In the genomic region with DNA sequence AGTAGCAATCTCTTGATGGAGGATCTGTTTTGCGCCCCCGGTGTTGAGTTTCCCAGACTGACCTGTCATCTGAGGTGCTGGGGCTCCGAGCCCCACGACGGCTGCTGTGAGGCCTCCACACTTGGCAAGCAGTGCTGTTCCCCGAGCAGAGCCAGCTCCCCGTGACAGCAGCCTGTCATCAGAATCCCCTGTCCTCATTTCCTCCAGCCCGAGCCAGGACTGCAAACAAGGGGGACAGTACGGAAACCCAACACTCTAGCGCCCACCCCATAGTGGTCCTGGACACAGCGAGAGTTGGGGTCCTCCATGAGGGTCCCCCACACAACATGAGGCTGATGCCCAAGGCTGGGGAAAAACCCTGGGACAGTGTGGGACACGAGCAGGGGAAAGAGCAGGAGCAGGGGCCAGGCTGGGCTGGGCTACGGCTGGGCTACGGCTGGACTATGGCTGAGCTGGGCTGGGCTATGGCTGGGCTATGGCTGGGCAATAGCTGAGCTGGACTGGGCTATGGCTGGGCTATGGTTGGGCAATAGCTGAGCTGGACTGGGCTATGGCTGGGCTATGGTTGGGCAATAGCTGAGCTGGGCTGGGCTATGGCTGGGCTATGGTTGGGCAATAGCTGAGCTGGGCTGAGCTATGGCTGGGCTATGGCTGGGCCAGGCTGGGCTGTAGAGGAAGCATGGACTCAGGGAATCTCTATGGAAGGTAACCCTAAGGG, we compare ENCODE assay signal across 11 cellular contexts. TPM values are rescaled to one million over a fixed set of nuclear protein-coding genes. Genes with fewer than 3 reads are reported as not detected.
A peak's percentile ranks its signal among the peaks of the same experiment; 100 is the strongest.
DNase-seq lines count a peak whose midpoint lies in the region; ATAC-seq, FAIRE-seq and TF ChIP-seq lines count a peak whose summit lies in the region.
"Had no signal": no experiment of that assay in that cellular context is flagged by ENCODE, and none has a peak within 500 bp of the region (broad histone marks: within the 10 kb centered on the region; RNA-seq: fewer than 3 reads in every experiment).

No MANE protein-coding gene starts in this region.

- peak overlapping the region; percentile 85 for H4K8ac ChIP-seq in mesenchymal stem cell (ENCODE audit: low read length)

- H3K27me3 ChIP-seq in MG63 (no peaks in the 10 kb centered on the region), mesenchymal stem cell (ENCODE audit: control insufficient read depth in 1 of 2, insufficient read depth in 1 of 2, low read length in 2 of 2) (no peaks in the 10 kb centered on the region)

- H2BK5ac ChIP-seq in mesenchymal stem cell (ENCODE audit: low read depth, low read length, poor library complexity, severe bottlenecking), result no peak overlapping the region

- H3K14ac ChIP-seq in mesenchymal stem cell (ENCODE audit: low read length in 2 of 2), result peak overlapping the region in 1 of 2 experiments; percentile 44

- peak overlapping the region; percentile 67 for H3K9ac ChIP-seq in mesenchymal stem cell (ENCODE audit: low read length)
- H3K9ac ChIP-seq: SK-N-SH had no signal

- H3K4me3 ChIP-seq in MG63, result no peak overlapping the region
- no peak overlapping the region for H3K4me3 ChIP-seq in epithelial cell of esophagus (ENCODE audit: low read length)
- H3K4me3 ChIP-seq in mesenchymal stem cell (ENCODE audit: insufficient read depth in 1 of 2, low read depth in 1 of 2, low read length in 2 of 2), result peak overlapping the region in 1 of 2 experiments; percentile 62

- no peak overlapping the region for H3K27ac ChIP-seq in mesenchymal stem cell (ENCODE audit: low read length, poor library complexity, severe bottlenecking)

- H3K9me3 ChIP-seq in MG63 (no peaks in the 10 kb centered on the region), mesenchymal stem cell (ENCODE audit: control insufficient read depth, low read length) (no peaks in the 10 kb centered on the region)
- H3K9me3 ChIP-seq: SK-N-SH had no signal

- H3K23ac ChIP-seq in mesenchymal stem cell (ENCODE audit: low read length in 2 of 2), result no peak overlapping the region

- peaks cover 29% of the 10 kb centered on the region for H3K4me1 ChIP-seq in mesenchymal stem cell (ENCODE audit: control insufficient read depth, insufficient read depth, low read depth, low read length)

- H3K4ac ChIP-seq in mesenchymal stem cell (ENCODE audit: low read depth in 1 of 2, low read length in 2 of 2), result peak overlapping the region in 1 of 2 experiments; percentile 28

- no peak for TF ChIP-seq CTCF in epithelial cell of esophagus (IDR thresholded peaks at IDR 0.05; ENCODE audit: insufficient read depth, low read depth, low read length, missing control alignments)

- 89% methylated on average over 14 of the region's 14 CpGs for WGBS in mesenchymal stem cell

- H2BK120ac ChIP-seq in mesenchymal stem cell (ENCODE audit: low read depth, low read length), result no peak overlapping the region

- H2BK15ac ChIP-seq in mesenchymal stem cell (ENCODE audit: low read depth, poor library complexity, severe bottlenecking), result no peak overlapping the region

- H3K4me2 ChIP-seq in mesenchymal stem cell (ENCODE audit: low read length, poor library complexity, severe bottlenecking), result no peak overlapping the region
- H3K4me2 ChIP-seq: SK-N-SH had no signal

- peak; percentile 74 for DNase-seq in AG20443 (ENCODE audit: low spot score)
- peak; percentile 73 for DNase-seq in MG63
- DNase-seq in epithelial cell of esophagus (ENCODE audit: low read depth), result peak; percentile 81
- DNase-seq in mesenchymal stem cell, result peak; percentile 83
- DNase-seq in RCC 7860 (ENCODE audit: low spot score), result no peak
- DNase-seq in stimulated activated naive CD8-positive, alpha-beta T cell treated with anti-CD3 and anti-CD28 coated beads, Interleukin-15, Interleukin-2, amounts not matched to agents 100 U/mL and 50 U/mL, for 24 hours, result no peak
- DNase-seq in stimulated activated CD4-positive, alpha-beta T cell treated with anti-CD3 and anti-CD28 coated beads, Interleukin-15, amount 100 ng/mL, for 24 hours, result no peak
- DNase-seq: activated CD4-positive, alpha-beta memory T cell treated with anti-CD3 and anti-CD28 coated beads, Interleukin-2, amount 10 ng/mL, durations not matched to agents 7 days and 5 days; CD8-positive, alpha-beta memory T cell; SK-N-SH had no signal

- H3K79me1 ChIP-seq in mesenchymal stem cell (replicated peaks; ENCODE audit: low read length, poor library complexity, severe bottlenecking), result no peaks in the 10 kb centered on the region

- H4K91ac ChIP-seq in mesenchymal stem cell (ENCODE audit: low read length), result peak overlapping the region; percentile 65

- no peak for FAIRE-seq in RCC 7860 (lab: Jason Lieb, UNC)

- no peak overlapping the region for H2AFZ ChIP-seq in mesenchymal stem cell (ENCODE audit: low read depth, low read length)

- H2BK12ac ChIP-seq in mesenchymal stem cell (ENCODE audit: low read length in 2 of 2), result peak overlapping the region; percentile 0 to 83

- no peak for ATAC-seq in HG03159 (IDR thresholded peaks at IDR 0.05; ENCODE audit: unreplicated experiment)
- no peak for ATAC-seq in stimulated activated naive CD8-positive, alpha-beta T cell treated with anti-CD3 and anti-CD28 coated beads, Interleukin-15, Interleukin-2, amounts not matched to agents 100 U/mL and 50 U/mL, for 24 hours

- H3K36me3 ChIP-seq in MG63 (no peaks in the 10 kb centered on the region), mesenchymal stem cell (ENCODE audit: control insufficient read depth in 1 of 2, insufficient read depth in 2 of 2, low read depth in 1 of 2, low read length in 2 of 2) (no peaks in the 10 kb centered on the region)

- no peak overlapping the region for H2AK5ac ChIP-seq in mesenchymal stem cell (ENCODE audit: low read length, severe bottlenecking)

- H3K18ac ChIP-seq in mesenchymal stem cell (ENCODE audit: low read depth in 1 of 2, low read length in 2 of 2), result peak overlapping the region; percentile 74 to 80

RNA-seq across cellular contexts. Expression of a gene that starts 1.5 kb away (rescaled TPM):
- total RNA-seq in MG63 (2014; rRNA removed; shearing (Covaris generic); ENCODE audit: low replicate concordance), result not detected in 2 replicates
- 0.58 TPM for polyA plus RNA-seq in mesenchymal stem cell (2013, experiment 1 of 2)
- polyA plus RNA-seq in mesenchymal stem cell (2013, experiment 2 of 2), result 0.52 TPM
- total RNA-seq: activated CD4-positive, alpha-beta memory T cell treated with anti-CD3 and anti-CD28 coated beads, Interleukin-2, amount 10 ng/mL, durations not matched to agents 7 days and 5 days; CD8-positive, alpha-beta memory T cell had no signal
- polyA plus RNA-seq: CD8-positive, alpha-beta memory T cell; SK-N-SH had no signal

RNA-seq across cellular contexts. Expression of a gene that starts 21.8 kb away (rescaled TPM):
- total RNA-seq in MG63 (2014; rRNA removed; shearing (Covaris generic); ENCODE audit: low replicate concordance), result 11.1 and 24.6 TPM in 2 replicates
- 2.3 TPM for polyA plus RNA-seq in mesenchymal stem cell (2013, experiment 1 of 2)
- 2.3 TPM for polyA plus RNA-seq in mesenchymal stem cell (2013, experiment 2 of 2)
- total RNA-seq: activated CD4-positive, alpha-beta memory T cell treated with anti-CD3 and anti-CD28 coated beads, Interleukin-2, amount 10 ng/mL, durations not matched to agents 7 days and 5 days had no signal
- polyA plus RNA-seq: CD8-positive, alpha-beta memory T cell had no signal

RNA-seq across cellular contexts. Expression of a gene that starts 36.8 kb away (rescaled TPM):
- 0.03 TPM in 1 of 2 replicates, not detected in the other for total RNA-seq in MG63 (2014; rRNA removed; shearing (Covaris generic); ENCODE audit: low replicate concordance)
- polyA plus RNA-seq in mesenchymal stem cell (2013, experiment 1 of 2), result 0.19 TPM
- polyA plus RNA-seq in mesenchymal stem cell (2013, experiment 2 of 2), result 0.32 TPM
- total RNA-seq: CD8-positive, alpha-beta memory T cell had no signal
- polyA plus RNA-seq: CD8-positive, alpha-beta memory T cell had no signal

Comparison
In these comparisons a context has a peak if more than half of its experiments do, and no peak if none do; other contexts are left out.
1. DNase-seq: peak in AG20443 (single experiment), MG63 (single experiment), epithelial cell of esophagus (single experiment) and mesenchymal stem cell (single experiment); none in RCC 7860 (single experiment), stimulated activated naive CD8-positive, alpha-beta T cell treated with anti-CD3 and anti-CD28 coated beads, Interleukin-15, Interleukin-2, amounts not matched to agents 100 U/mL and 50 U/mL, for 24 hours (single experiment) and stimulated activated CD4-positive, alpha-beta T cell treated with anti-CD3 and anti-CD28 coated beads, Interleukin-15, amount 100 ng/mL, for 24 hours (single experiment).